29 cellular contexts compared by ENCODE assay signal in the genomic region with DNA sequence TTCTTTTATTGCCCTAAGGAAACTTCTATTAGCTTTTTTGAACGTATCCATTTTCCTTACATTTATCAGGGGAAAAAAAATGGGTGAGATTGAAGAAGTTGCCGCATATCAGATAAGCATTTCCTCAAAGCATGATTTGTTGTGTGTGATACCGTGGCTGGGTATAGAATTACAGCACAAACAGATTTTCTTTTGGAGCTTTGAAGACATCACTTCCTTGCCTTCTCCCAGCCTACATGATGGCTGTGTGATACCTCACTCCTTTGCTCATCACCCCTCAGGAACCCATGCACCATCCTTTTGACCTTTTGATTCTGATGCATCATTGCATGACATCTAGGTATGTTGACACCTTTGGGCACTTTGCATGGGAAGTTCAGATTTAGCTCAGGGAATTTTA.
"Had no signal": no experiment of that assay in that cellular context is flagged by ENCODE, and none has a peak within 500 bp of the region (broad histone marks: within the 10 kb centered on the region; RNA-seq: fewer than 3 reads in every experiment).

No MANE protein-coding gene starts in this region.

- H3K27me3 ChIP-seq: colonic mucosa, dorsolateral prefrontal cortex, foreskin keratinocyte, gastrocnemius medialis, heart left ventricle had no signal

- H3K27ac ChIP-seq: colonic mucosa, coronary artery, dorsolateral prefrontal cortex, epithelial cell of prostate, esophagus muscularis mucosa, esophagus squamous epithelium, foreskin keratinocyte, gastrocnemius medialis, gastroesophageal sphincter, heart left ventricle, heart right ventricle had no signal

- DNase-seq: colonic mucosa; cortex of kidney; dermis blood vessel endothelial cell; dorsolateral prefrontal cortex; effector CD4-positive, alpha-beta T cell; effector CD8-positive, alpha-beta T cell; effector memory CD4-positive, alpha-beta T cell; effector memory CD8-positive, alpha-beta T cell; endodermal cell; erythroblast; esophagus squamous epithelium; foreskin fibroblast; foreskin keratinocyte; foreskin melanocyte; gastrocnemius medialis; glutamatergic neuron; head of caudate nucleus; heart left ventricle; heart right ventricle had no signal

- ATAC-seq: effector memory CD8-positive, alpha-beta T cell; esophagus mucosa; foreskin keratinocyte; gastrocnemius medialis; gastroesophageal sphincter; heart left ventricle; heart right ventricle had no signal

- H3K4me3 ChIP-seq: colonic mucosa, coronary artery, dorsolateral prefrontal cortex, esophagus muscularis mucosa, esophagus squamous epithelium, gastrocnemius medialis, gastroesophageal sphincter, heart left ventricle, heart right ventricle had no signal

- H3K36me3 ChIP-seq: colonic mucosa, esophagus muscularis mucosa, esophagus squamous epithelium, gastrocnemius medialis, gastroesophageal sphincter, heart left ventricle, heart right ventricle had no signal

- H3K4me1 ChIP-seq: colonic mucosa, esophagus muscularis mucosa, esophagus squamous epithelium, foreskin keratinocyte, gastrocnemius medialis, gastroesophageal sphincter, heart left ventricle, heart right ventricle had no signal

- H3K27ac Mint-ChIP-seq: dendritic cell treated with granulocyte-macrophage colony-stimulating factor and Interleukin-4, amounts not matched to agents 40 ng/mL and 50 ng/mL, for 4 days; effector memory CD8-positive, alpha-beta T cell; endodermal cell had no signal

- H3K4me3 Mint-ChIP-seq: dendritic cell treated with granulocyte-macrophage colony-stimulating factor and Interleukin-4, amounts not matched to agents 40 ng/mL and 50 ng/mL, for 4 days; effector memory CD8-positive, alpha-beta T cell; endodermal cell had no signal

- H3K9me3 ChIP-seq: colonic mucosa, gastrocnemius medialis had no signal

- FAIRE-seq: colon, endometrium, endothelial cell of umbilical vein, frontal cortex had no signal

- H3K4me1 Mint-ChIP-seq: endodermal cell had no signal

- H3K27me3 Mint-ChIP-seq: dendritic cell treated with granulocyte-macrophage colony-stimulating factor and Interleukin-4, amounts not matched to agents 40 ng/mL and 50 ng/mL, for 4 days had no signal

- H3K9me3 Mint-ChIP-seq: effector memory CD8-positive, alpha-beta T cell had no signal
